Comparison of ENCODE assay signal across 9 cellular contexts in the genomic region with DNA sequence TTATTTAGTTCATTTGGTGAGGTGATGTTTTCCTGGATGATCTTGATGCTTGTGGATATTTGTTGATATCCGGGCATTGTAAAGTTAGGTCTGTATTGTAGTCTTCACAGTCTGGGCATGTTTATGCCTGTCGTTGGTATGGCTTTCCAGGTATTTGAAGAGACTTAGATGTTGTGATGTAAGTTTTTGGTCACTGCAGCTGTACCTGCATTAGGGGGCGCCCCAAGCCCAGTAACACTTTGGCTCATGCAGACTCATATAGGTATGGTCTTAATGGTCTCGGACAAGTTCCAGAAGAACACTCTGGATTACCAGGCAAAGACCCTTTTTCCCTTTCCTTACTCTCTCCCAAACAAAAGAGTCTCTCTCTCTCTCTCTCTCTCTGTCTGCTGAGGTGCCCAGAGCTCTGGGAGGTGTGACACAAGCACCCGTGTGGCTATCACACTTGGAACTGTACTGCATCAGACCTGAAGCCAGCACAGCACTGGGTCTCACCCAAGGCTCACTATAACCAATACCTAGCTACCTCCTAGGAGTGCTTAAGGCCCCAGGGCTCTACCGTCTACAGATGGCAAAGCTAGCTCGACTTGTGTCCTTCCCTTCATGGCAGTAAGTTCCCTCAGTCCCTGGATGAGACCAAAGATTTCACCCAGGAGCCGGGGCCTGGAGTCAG.
DNase-seq lines count a peak whose midpoint lies in the region; ATAC-seq lines count a peak whose summit lies in the region.
"Had no signal": no experiment of that assay in that cellular context is flagged by ENCODE, and none has a peak within 500 bp of the region (broad histone marks: within the 10 kb centered on the region; RNA-seq: fewer than 3 reads in every experiment).

No MANE protein-coding gene starts in this region.

- DNase-seq in stimulated activated CD4-positive, alpha-beta T cell treated with anti-CD3 and anti-CD28 coated beads, Interleukin-1b, Interleukin-23, amount 100 ng/mL, for 48 hours, result peak; percentile 2
- no peak for DNase-seq in stimulated activated CD4-positive, alpha-beta T cell treated with anti-CD3 and anti-CD28 coated beads, Interleukin-2, amount 100 ng/mL, for 48 hours
- DNase-seq in NCI-H526 treated with DMSO at 0.1 percent for 48 hours (lab: John Stamatoyannopoulos, UW) (peak; percentile 43), glomerular visceral epithelial cell (ENCODE audit: extremely low spot score) (peak; percentile 5), activated gamma-delta T cell (lab: John Stamatoyannopoulos, UW) (no peak), NCI-H2196 treated with DMSO at 0.1 percent for 48 hours (lab: John Stamatoyannopoulos, UW; ENCODE audit: unreplicated experiment) (no peak), NCI-H1436 treated with DMSO at 0.1 percent for 48 hours (lab: John Stamatoyannopoulos, UW) (no peak)
- DNase-seq: psoas muscle had no signal

- ATAC-seq in GM18907 (IDR thresholded peaks at IDR 0.05; ENCODE audit: unreplicated experiment), result no peak
- ATAC-seq: psoas muscle had no signal

Comparison
In these comparisons a context has a peak if more than half of its experiments do, and no peak if none do; other contexts are left out.
1. DNase-seq: peak in stimulated activated CD4-positive, alpha-beta T cell treated with anti-CD3 and anti-CD28 coated beads, Interleukin-1b, Interleukin-23, amount 100 ng/mL, for 48 hours (single experiment), NCI-H526 treated with DMSO at 0.1 percent for 48 hours (single experiment) and glomerular visceral epithelial cell (single experiment); none in stimulated activated CD4-positive, alpha-beta T cell treated with anti-CD3 and anti-CD28 coated beads, Interleukin-2, amount 100 ng/mL, for 48 hours (0 of 2), activated gamma-delta T cell (single experiment), NCI-H2196 treated with DMSO at 0.1 percent for 48 hours (single experiment) and NCI-H1436 treated with DMSO at 0.1 percent for 48 hours (single experiment).